In the genomic region with DNA sequence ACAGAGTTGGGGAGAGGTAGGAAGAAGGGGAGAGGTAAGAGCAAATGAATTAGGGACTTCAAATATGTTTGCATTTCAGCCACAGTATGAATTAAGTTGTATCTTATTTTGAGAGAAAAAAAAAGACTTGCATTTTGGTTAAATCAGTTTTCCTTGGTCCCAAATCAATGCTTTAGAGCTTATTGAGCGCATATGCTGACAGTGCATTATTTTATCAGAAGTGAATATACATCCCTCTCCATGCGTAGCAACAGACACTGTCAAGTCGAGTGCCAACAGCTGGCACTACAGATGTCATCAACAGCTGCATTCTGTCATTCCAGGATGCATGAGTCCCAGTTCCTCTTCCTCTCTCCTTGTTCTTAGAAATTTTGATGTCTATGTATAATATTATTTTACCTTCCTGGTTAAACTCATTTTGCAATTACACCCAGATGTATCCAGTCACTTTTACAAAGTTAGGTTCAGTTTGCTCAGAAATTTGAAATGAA, we compare ENCODE assay signal across 18 cellular contexts.
DNase-seq lines count a peak whose midpoint lies in the region; ATAC-seq, FAIRE-seq and TF ChIP-seq lines count a peak whose summit lies in the region.
"Had no signal": no experiment of that assay in that cellular context is flagged by ENCODE, and none has a peak within 500 bp of the region (broad histone marks: within the 10 kb centered on the region; RNA-seq: fewer than 3 reads in every experiment).

No MANE protein-coding gene starts in this region.

- POLR2A ChIA-PET in A549 (lab: Yijun Ruan, JAX): no interaction called here

- H3K4me2 ChIP-seq in A549: no peak overlapping the region

- WGBS in A549 (ENCODE audit: missing lambda C conversion rate): 44% methylated on average over 3 of the region's 3 CpGs
- WGBS in esophagus muscularis mucosa: 43% methylated on average over 3 of the region's 3 CpGs

- TF ChIP-seq CTCF in A549 (IDR thresholded peaks at IDR 0.05): no peak
- no peak for TF ChIP-seq CTCF in esophagus muscularis mucosa (IDR thresholded peaks at IDR 0.05)

- H3K27me3 ChIP-seq in SJCRH30: no peaks in the 10 kb centered on the region
- H3K27me3 ChIP-seq in esophagus muscularis mucosa: peaks cover 0 to 20% (median 0%) of the 10 kb centered on the region in 4 donors

- intact Hi-C loops in esophagus muscularis mucosa (cut with DNase I): no loop called here

- DNase-seq in DMS53 (lab: John Stamatoyannopoulos, UW) (peak; percentile 13), DMS53 treated with DMSO at 0.1 percent for 48 hours (lab: John Stamatoyannopoulos, UW; ENCODE audit: unreplicated experiment) (no peak), A549 (ENCODE audit: low read depth in 1 of 2, low spot score in 1 of 2) (no peak), SJCRH30 (peak; percentile 63 to 81), esophagus muscularis mucosa (ENCODE audit: extremely low spot score) (peak; percentile 14), hypothalamus (lab: John Stamatoyannopoulos, UW) (no peak), cerebellum (ENCODE audit: low spot score) (no peak)
- DNase-seq: 8988T; C1 segment of cervical spinal cord; Calu3; CD4-positive, alpha-beta memory T cell; COR-L47; DND-41; GOT3; H7; HCEC 1CT had no signal

- H3K36me3 ChIP-seq in SJCRH30 (no peaks in the 10 kb centered on the region), esophagus muscularis mucosa (no peaks in the 10 kb centered on the region)

- TF ChIP-seq EP300 in A549 (IDR thresholded peaks at IDR 0.05): no peak
- TF ChIP-seq EP300 in esophagus muscularis mucosa (IDR thresholded peaks at IDR 0.05): no peak

- no peak for ATAC-seq in A549

- H3K4me3 ChIP-seq in A549 (no peak overlapping the region), SJCRH30 (no peak overlapping the region), esophagus muscularis mucosa (no peak overlapping the region)

- TF ChIP-seq POLR2A in A549 (IDR thresholded peaks at IDR 0.05; ENCODE audit: low read length) (no peak), esophagus muscularis mucosa (IDR thresholded peaks at IDR 0.05; ENCODE audit: low read depth) (no peak)

- CTCF ChIA-PET in A549 (lab: Yijun Ruan, JAX): interaction anchor here (0.6 kb wide), 5 partner anchors 27 to 1913 kb away, joined by 3 to 4 read pairs (median 4); no protein-coding TSS in a partner anchor

- no peaks in the 10 kb centered on the region for H3K4me1 ChIP-seq in A549
- peaks cover 54% of the 10 kb centered on the region for H3K4me1 ChIP-seq in SJCRH30
- H3K4me1 ChIP-seq in esophagus muscularis mucosa: no peaks in the 10 kb centered on the region

- H3K9me3 ChIP-seq in A549 (no peaks in the 10 kb centered on the region), SJCRH30 (replicated peaks) (no peaks in the 10 kb centered on the region), esophagus muscularis mucosa (no peaks in the 10 kb centered on the region)

- no peak for TF ChIP-seq RAD21 in A549 (conservative IDR thresholded peaks at IDR 0.05 in 1 of 2, IDR thresholded peaks at IDR 0.05 in 1 of 2)

- no peak overlapping the region for H3K27ac ChIP-seq in A549
- H3K27ac ChIP-seq in SJCRH30: peak overlapping the region; percentile 73
- no peak overlapping the region for H3K27ac ChIP-seq in esophagus muscularis mucosa (replicated peaks in 1 of 4)

- no peak for FAIRE-seq in A549 (lab: Jason Lieb, UNC)
- FAIRE-seq: G401.6, GM12892 had no signal

TF ChIP-seq in A549, 52 proteins besides CTCF, POLR2A, EP300 and RAD21:
- TF ChIP-seq MAFK (IDR thresholded peaks at IDR 0.05; ENCODE audit: partially characterized antibody) (peak; percentile 98), NPAS2 (CRISPR knock-in tag; IDR thresholded peaks at IDR 0.05; ENCODE audit: borderline replicate concordance) (no peak), RARB (CRISPR knock-in tag; IDR thresholded peaks at IDR 0.05) (no peak)

Comparison
In these comparisons a context has a peak if more than half of its experiments do, and no peak if none do; other contexts are left out.
1. DNase-seq: peak in DMS53 (single experiment), SJCRH30 (2 of 2) and esophagus muscularis mucosa (single experiment); none in DMS53 treated with DMSO at 0.1 percent for 48 hours (single experiment), A549 (0 of 2), hypothalamus (0 of 51) and cerebellum (single experiment).